ENCODE assay signal across 20 cellular contexts in the genomic region with DNA sequence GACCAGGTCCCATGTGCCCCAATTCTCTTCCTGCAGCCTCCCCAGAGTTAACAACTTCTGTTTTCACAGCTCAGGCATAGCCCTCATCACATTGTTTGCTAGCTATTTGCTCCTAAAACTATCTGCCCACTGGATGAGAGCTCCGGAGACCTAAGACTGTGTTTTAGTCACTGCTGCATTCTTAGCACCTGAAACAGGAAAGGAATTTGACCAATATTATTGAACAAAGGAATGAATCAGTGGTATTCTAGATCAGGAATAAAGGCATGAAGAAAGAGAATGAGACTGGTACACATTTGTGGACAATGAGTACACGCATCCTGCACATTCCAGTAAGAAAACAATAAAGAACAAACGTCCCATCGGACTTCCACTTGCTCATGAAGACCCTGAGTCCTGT. TPM values are rescaled to one million over a fixed set of nuclear protein-coding genes. Genes with fewer than 3 reads are reported as not detected.
DNase-seq lines count a peak whose midpoint lies in the region; ATAC-seq, FAIRE-seq and TF ChIP-seq lines count a peak whose summit lies in the region.
"Had no signal": no experiment of that assay in that cellular context is flagged by ENCODE, and none has a peak within 500 bp of the region (broad histone marks: within the 10 kb centered on the region; RNA-seq: fewer than 3 reads in every experiment).

No MANE protein-coding gene starts in this region.

- no CpG with 5 or more reads among the region's 4 CpGs for WGBS in trophoblast cell (ENCODE audit: extremely low coverage, insufficient coverage, insufficient read length)

- no peaks in the 10 kb centered on the region for H3K36me3 Mint-ChIP-seq in astrocyte (ENCODE audit: low read depth, unreplicated experiment)
- H3K36me3 Mint-ChIP-seq in activated CD8-positive, alpha-beta T cell treated with anti-CD3 and anti-CD28 coated beads for 36 hours (ENCODE audit: low read depth) = no peaks in the 10 kb centered on the region
- H3K36me3 Mint-ChIP-seq: CD4-positive, CD25-positive, alpha-beta regulatory T cell had no signal

- CTCF ChIA-PET in PC-3 (lab: Charles Lee) = interaction anchor here (1.1 kb wide), 1 partner anchor 462 kb away, joined by 3 read pairs; no protein-coding TSS in a partner anchor
- CTCF ChIA-PET in activated CD8-positive, alpha-beta T cell treated with anti-CD3 and anti-CD28 coated beads for 36 hours (lab: Charles Lee) = interaction anchor here (0.9 kb wide), 1 partner anchor 14 kb away, joined by 4 read pairs; no protein-coding TSS in a partner anchor

- no peak overlapping the region for H4K12ac ChIP-seq in trophoblast cell (ENCODE audit: low read depth, low read length)

- no peak overlapping the region for H2AK5ac ChIP-seq in trophoblast cell (ENCODE audit: low read length)

- H3K9me3 ChIP-seq in PC-3 (ENCODE audit: low read length) (no peaks in the 10 kb centered on the region), astrocyte (ENCODE audit: insufficient read depth, low read depth, low read length) (no peaks in the 10 kb centered on the region), trophoblast cell (ENCODE audit: insufficient read depth, low read depth, low read length) (no peaks in the 10 kb centered on the region)
- H3K9me3 ChIP-seq: BLaER1 treated with 17β-estradiol and CSF1 and Interleukin-3, amounts not matched to agents 10 nM and 100 nM had no signal

- H3K18ac ChIP-seq in trophoblast cell (ENCODE audit: low read length) = no peak overlapping the region

- H2AFZ ChIP-seq in PC-3 (ENCODE audit: low read length) (no peak overlapping the region), astrocyte (ENCODE audit: low read depth, low read length) (peak overlapping the region; percentile 19), trophoblast cell (ENCODE audit: insufficient read depth, low read length, poor library complexity) (no peak overlapping the region)

- no peaks in the 10 kb centered on the region for H3F3A ChIP-seq in PC-3 (ENCODE audit: low read length, unreplicated experiment)

- H3K27me3 ChIP-seq in PC-3 (ENCODE audit: low read length) (no peaks in the 10 kb centered on the region), astrocyte (ENCODE audit: insufficient read depth, low read length) (no peaks in the 10 kb centered on the region), trophoblast cell (ENCODE audit: insufficient read depth, low read length) (no peaks in the 10 kb centered on the region)
- H3K27me3 ChIP-seq: BLaER1 treated with 17β-estradiol and CSF1 and Interleukin-3, amounts not matched to agents 10 nM and 100 nM had no signal

- no peak for FAIRE-seq in astrocyte (lab: Jason Lieb, UNC)
- FAIRE-seq: GM12878, GM18507, H1 had no signal

- intact Hi-C loops in PC-3 (cut with micrococcal nuclease) = no loop called here
- intact Hi-C loops in activated CD8-positive, alpha-beta T cell treated with anti-CD3 and anti-CD28 coated beads for 36 hours (cut with micrococcal nuclease) = loop anchor here (10.0 kb wide), 2 partner anchors 463 to 733 kb away; no protein-coding TSS in a partner anchor

- peak; percentile 7 for DNase-seq in PC-3
- DNase-seq in astrocyte (ENCODE audit: low read depth) = peak; percentile 26
- no peak for DNase-seq in epithelial cell of prostate (ENCODE audit: low read depth, low spot score)
- DNase-seq in trophoblast cell = peak; percentile 14 to 78
- DNase-seq in activated CD8-positive, alpha-beta T cell treated with anti-CD3 and anti-CD28 coated beads for 36 hours = no peak
- no peak for DNase-seq in NCI-H2029 treated with DMSO at 0.1 percent for 48 hours (lab: John Stamatoyannopoulos, UW)
- DNase-seq: ACHN; Calu3; CD4-positive, CD25-positive, alpha-beta regulatory T cell; DMS 273 treated with DMSO at 0.1 percent for 48 hours; DMS79; HCEC 1CT; HFFc6 had no signal

- H3K23ac ChIP-seq in trophoblast cell (ENCODE audit: low read length) = no peak overlapping the region

- no peak overlapping the region for H4K91ac ChIP-seq in trophoblast cell (ENCODE audit: low read depth, low read length)

- H3K36me3 ChIP-seq in PC-3 (ENCODE audit: low read depth, low read length) (peaks cover 2% of the 10 kb centered on the region; the same call in 1 of the 2 replicates), astrocyte (ENCODE audit: insufficient read depth, low read length) (no peaks in the 10 kb centered on the region), trophoblast cell (ENCODE audit: control insufficient read depth in 1 of 2, insufficient read depth in 2 of 2, low read length in 2 of 2) (no peaks in the 10 kb centered on the region)
- H3K36me3 ChIP-seq: BLaER1 treated with 17β-estradiol and CSF1 and Interleukin-3, amounts not matched to agents 10 nM and 100 nM had no signal

- ATAC-seq in PC-3 = no peak
- ATAC-seq in activated CD8-positive, alpha-beta T cell treated with anti-CD3 and anti-CD28 coated beads for 36 hours = no peak
- no peak for ATAC-seq in GM19467 (IDR thresholded peaks at IDR 0.05; ENCODE audit: unreplicated experiment)
- ATAC-seq: GM12878 had no signal

- POLR2A ChIA-PET in PC-3 (lab: Charles Lee; ENCODE audit: unreplicated experiment) = no interaction called here
- POLR2A ChIA-PET in activated CD8-positive, alpha-beta T cell treated with anti-CD3 and anti-CD28 coated beads for 36 hours (lab: Charles Lee) = no interaction called here

- H3K4me1 ChIP-seq in PC-3 (ENCODE audit: insufficient read depth, low read length) (peaks cover 5% of the 10 kb centered on the region; the same call in 1 of the 2 replicates), astrocyte (ENCODE audit: insufficient read depth, low read length) (peaks cover 7% of the 10 kb centered on the region), trophoblast cell (ENCODE audit: control insufficient read depth in 1 of 2, insufficient read depth in 2 of 2, low read length in 2 of 2) (peaks cover 0 to 3% of the 10 kb centered on the region in 2 experiments)

- no peak for TF ChIP-seq CTCF in PC-3 (conservative IDR thresholded peaks at IDR 0.05; ENCODE audit: low read depth, low read length)
- TF ChIP-seq CTCF in astrocyte (IDR thresholded peaks at IDR 0.05; ENCODE audit: insufficient read depth, low read depth, low read length) = no peak
- no peak for TF ChIP-seq CTCF in activated CD8-positive, alpha-beta T cell treated with anti-CD3 and anti-CD28 coated beads for 36 hours (IDR thresholded peaks at IDR 0.05)

- no peak overlapping the region for H3K27ac Mint-ChIP-seq in astrocyte (ENCODE audit: unreplicated experiment)
- no peak overlapping the region for H3K27ac Mint-ChIP-seq in activated CD8-positive, alpha-beta T cell treated with anti-CD3 and anti-CD28 coated beads for 36 hours
- H3K27ac Mint-ChIP-seq: CD4-positive, CD25-positive, alpha-beta regulatory T cell; HFFc6 had no signal

- H2BK120ac ChIP-seq in trophoblast cell (ENCODE audit: insufficient read depth, low read length, poor library complexity) = no peak overlapping the region

- no peaks in the 10 kb centered on the region for H3K79me2 ChIP-seq in PC-3 (ENCODE audit: low read length)
- no peaks in the 10 kb centered on the region for H3K79me2 ChIP-seq in astrocyte (ENCODE audit: insufficient read depth, low read length)
- no peaks in the 10 kb centered on the region for H3K79me2 ChIP-seq in trophoblast cell (ENCODE audit: control insufficient read depth, insufficient read depth, low read length, poor library complexity)

- H3K4me3 Mint-ChIP-seq in astrocyte (ENCODE audit: unreplicated experiment) = no peak overlapping the region
- H3K4me3 Mint-ChIP-seq in activated CD8-positive, alpha-beta T cell treated with anti-CD3 and anti-CD28 coated beads for 36 hours = no peak overlapping the region
- H3K4me3 Mint-ChIP-seq: CD4-positive, CD25-positive, alpha-beta regulatory T cell; HFFc6 had no signal

- H3K4ac ChIP-seq in trophoblast cell (ENCODE audit: low read depth, low read length) = no peak overlapping the region

- peaks cover 3% of the 10 kb centered on the region for H3K9me3 Mint-ChIP-seq in astrocyte (ENCODE audit: unreplicated experiment)
- no peaks in the 10 kb centered on the region for H3K9me3 Mint-ChIP-seq in activated CD8-positive, alpha-beta T cell treated with anti-CD3 and anti-CD28 coated beads for 36 hours
- H3K9me3 Mint-ChIP-seq: HFFc6 had no signal

- no peak overlapping the region for H4K8ac ChIP-seq in trophoblast cell (ENCODE audit: low read depth, low read length)

- H3K4me2 ChIP-seq in PC-3 (ENCODE audit: low read length) (no peak overlapping the region), astrocyte (ENCODE audit: low read length) (peak overlapping the region; percentile 17), trophoblast cell (ENCODE audit: low read length) (no peak overlapping the region)
- H3K4me2 ChIP-seq: BLaER1 treated with 17β-estradiol and CSF1 and Interleukin-3, amounts not matched to agents 10 nM and 100 nM had no signal

- H2BK5ac ChIP-seq in trophoblast cell (ENCODE audit: low read depth, low read length, poor library complexity) = no peak overlapping the region

- H3K9ac ChIP-seq in PC-3 (ENCODE audit: low read length) (no peak overlapping the region), astrocyte (ENCODE audit: low read length) (no peak overlapping the region), trophoblast cell (ENCODE audit: low read length) (no peak overlapping the region)
- H3K9ac ChIP-seq: BLaER1 treated with 17β-estradiol and CSF1 and Interleukin-3, amounts not matched to agents 10 nM and 100 nM had no signal

- no peak overlapping the region for H3K14ac ChIP-seq in trophoblast cell (ENCODE audit: low read length)

- no peaks in the 10 kb centered on the region for H3K9me2 ChIP-seq in PC-3 (replicated peaks; ENCODE audit: low read length)

- H3K79me1 ChIP-seq in trophoblast cell (ENCODE audit: low read length) = no peaks in the 10 kb centered on the region

- H3K27ac ChIP-seq in PC-3 (ENCODE audit: low read length) = no peak overlapping the region
- H3K27ac ChIP-seq in astrocyte (ENCODE audit: low read depth, low read length) = no peak overlapping the region
- peak overlapping the region; percentile 32 for H3K27ac ChIP-seq in epithelial cell of prostate
- H3K27ac ChIP-seq in trophoblast cell (ENCODE audit: low read depth, low read length) = no peak overlapping the region
- H3K27ac ChIP-seq: BLaER1 treated with 17β-estradiol and CSF1 and Interleukin-3, amounts not matched to agents 10 nM and 100 nM had no signal

- peaks cover 7% of the 10 kb centered on the region for H3K27me3 Mint-ChIP-seq in astrocyte (ENCODE audit: low read depth, unreplicated experiment)
- peaks cover 3% of the 10 kb centered on the region for H3K27me3 Mint-ChIP-seq in activated CD8-positive, alpha-beta T cell treated with anti-CD3 and anti-CD28 coated beads for 36 hours

- H3K4me1 Mint-ChIP-seq in astrocyte (ENCODE audit: low read depth, unreplicated experiment) = peaks cover 22% of the 10 kb centered on the region
- no peaks in the 10 kb centered on the region for H3K4me1 Mint-ChIP-seq in activated CD8-positive, alpha-beta T cell treated with anti-CD3 and anti-CD28 coated beads for 36 hours (ENCODE audit: low read depth)
- H3K4me1 Mint-ChIP-seq: CD4-positive, CD25-positive, alpha-beta regulatory T cell had no signal

- no peaks in the 10 kb centered on the region for H4K20me1 ChIP-seq in PC-3 (ENCODE audit: low read length)
- H4K20me1 ChIP-seq in astrocyte (ENCODE audit: insufficient read depth, low read length) = no peaks in the 10 kb centered on the region
- H4K20me1 ChIP-seq: BLaER1 treated with 17β-estradiol and CSF1 and Interleukin-3, amounts not matched to agents 10 nM and 100 nM had no signal

- H2BK12ac ChIP-seq in trophoblast cell (ENCODE audit: low read length) = no peak overlapping the region

- no TSS peak for BruUV-seq in PC-3 (replicated peaks; lab: Mats Ljungman, UMichigan)

- no peak overlapping the region for H3K4me3 ChIP-seq in PC-3 (ENCODE audit: low read length)
- no peak overlapping the region for H3K4me3 ChIP-seq in astrocyte (ENCODE audit: insufficient read depth, low read depth, low read length)
- H3K4me3 ChIP-seq in trophoblast cell (ENCODE audit: low read depth, low read length) = no peak overlapping the region
- H3K4me3 ChIP-seq: BLaER1 treated with 17β-estradiol and CSF1 and Interleukin-3, amounts not matched to agents 10 nM and 100 nM; GM12878 had no signal

RNA-seq across cellular contexts. Expression of gene PPP1R17, which starts 54.8 kb away (rescaled TPM):
- total RNA-seq in PC-3 (2014; rRNA removed) (not detected in 2 replicates), astrocyte (not detected in 2 replicates)
- not detected in 2 replicates for polyA plus RNA-seq in trophoblast cell (2013)
- total RNA-seq in activated CD8-positive, alpha-beta T cell treated with anti-CD3 and anti-CD28 coated beads for 36 hours = not detected
- total RNA-seq: A172; Calu3; CD4-positive, CD25-positive, alpha-beta regulatory T cell; G401; GM12878; HFFc6 had no signal
- polyA plus RNA-seq: CD4-positive, CD25-positive, alpha-beta regulatory T cell had no signal

Comparison
In these comparisons a context has a peak if more than half of its experiments do, and no peak if none do; other contexts are left out.
1. DNase-seq: peak in PC-3 (single experiment), astrocyte (single experiment) and trophoblast cell (2 of 2); none in epithelial cell of prostate (single experiment), activated CD8-positive, alpha-beta T cell treated with anti-CD3 and anti-CD28 coated beads for 36 hours (single experiment) and NCI-H2029 treated with DMSO at 0.1 percent for 48 hours (single experiment).